In genomic region chr1:222995620-222996306, GRCh38 we compare ENCODE assay signal across 20 cellular contexts.
DNase-seq lines count a peak whose midpoint lies in the region; ATAC-seq, FAIRE-seq and TF ChIP-seq lines count a peak whose summit lies in the region.
"Had no signal": no experiment of that assay in that cellular context is flagged by ENCODE, and none has a peak within 500 bp of the region (broad histone marks: within the 10 kb centered on the region; RNA-seq: fewer than 3 reads in every experiment).

No MANE protein-coding gene starts in this region.

- H3K4me3 ChIP-seq in heart left ventricle (no peak overlapping the region), body of pancreas (no peak overlapping the region), small intestine (ENCODE audit: low read depth in 1 of 2, low read length in 2 of 2) (no peak overlapping the region)
- H3K4me3 ChIP-seq: ascending aorta, HAP-1, tibial nerve had no signal

- no peaks in the 10 kb centered on the region for H3K27me3 ChIP-seq in heart left ventricle
- H3K27me3 ChIP-seq in body of pancreas = no peaks in the 10 kb centered on the region
- H3K27me3 ChIP-seq in small intestine (ENCODE audit: control insufficient read depth in 2 of 2, insufficient read depth in 2 of 2, low read length in 2 of 2) = no peaks in the 10 kb centered on the region
- H3K27me3 ChIP-seq: ascending aorta, tibial nerve had no signal

- peaks cover 0 to 34% (median 6%) of the 10 kb centered on the region in 9 donors for H3K36me3 ChIP-seq in heart left ventricle
- no peaks in the 10 kb centered on the region for H3K36me3 ChIP-seq in body of pancreas (replicated peaks in 1 of 2; ENCODE audit: insufficient read depth in 1 of 2, low read depth in 2 of 2)
- H3K36me3 ChIP-seq in small intestine (ENCODE audit: control insufficient read depth in 2 of 2, insufficient read depth in 2 of 2, low read length in 2 of 2) = no peaks in the 10 kb centered on the region
- H3K36me3 ChIP-seq: HAP-1 had no signal

- H3K9me3 ChIP-seq in heart left ventricle (no peaks in the 10 kb centered on the region), body of pancreas (no peaks in the 10 kb centered on the region), small intestine (ENCODE audit: control insufficient read depth, low read depth) (no peaks in the 10 kb centered on the region)
- H3K9me3 ChIP-seq: ascending aorta, HAP-1, tibial nerve had no signal

- FAIRE-seq in small intestine (lab: Jason Lieb, UNC) = no peak
- FAIRE-seq: endometrium had no signal

- ATAC-seq in heart left ventricle = no peak
- ATAC-seq in left ventricle myocardium superior = no peak
- ATAC-seq in HG03159 (IDR thresholded peaks at IDR 0.05; ENCODE audit: unreplicated experiment) = peak; percentile 66
- peak; percentile 53 for ATAC-seq in body of pancreas
- ATAC-seq in HG02870 (IDR thresholded peaks at IDR 0.05; ENCODE audit: unreplicated experiment) = no peak
- ATAC-seq: activated CD4-positive, CD25-positive, alpha-beta regulatory T cell treated with anti-CD3 and anti-CD28 coated beads, Interleukin-2, amount 50 U/mL, for 24 hours; left colon; stimulated activated memory B cell treated with anti-CD40 and anti-IgM and Interleukin-4, amounts not matched to agents 10 μg/mL and 1 μg/mL and 100 μg/mL, for 72 hours; T-helper 17 cell had no signal

- intact Hi-C loops in heart left ventricle (cut with DNase I) (loop anchor here in 2 of 10 donors (5.0 to 10.0 kb wide), 2 partner anchors 82 to 181 kb away; partner anchors contain the start of gene DISP1 (in 1 of the 2)), left ventricle myocardium superior (cut with micrococcal nuclease) (no loop called here), body of pancreas (cut with DNase I) (no loop called here)

- WGBS in heart left ventricle, 4 donors = 67 to 74% (median 68%) methylated on average over 5 of the region's 5 CpGs
- 34 to 37% methylated on average over 5 of the region's 5 CpGs for WGBS in body of pancreas, 2 donors
- WGBS in small intestine, 3 donors = 63 to 77% (median 66%) methylated on average over 5 of the region's 5 CpGs

- peaks cover 5 to 35% (median 24%) of the 10 kb centered on the region in 12 donors for H3K4me1 ChIP-seq in heart left ventricle
- peaks cover 23% of the 10 kb centered on the region for H3K4me1 ChIP-seq in body of pancreas
- H3K4me1 ChIP-seq in small intestine (ENCODE audit: control insufficient read depth in 2 of 2, insufficient read depth in 1 of 2, low read depth in 1 of 2, low read length in 1 of 2) = peaks cover 0 to 4% of the 10 kb centered on the region in 2 donors
- H3K4me1 ChIP-seq: parathyroid adenoma had no signal

- TF ChIP-seq CTCF in heart left ventricle (IDR thresholded peaks at IDR 0.05) (no peak), body of pancreas (IDR thresholded peaks at IDR 0.05) (no peak)

- H3K27ac ChIP-seq in heart left ventricle = peak overlapping the region in 7 of 12 donors; percentile 1 to 60 (median 39)
- H3K27ac ChIP-seq in body of pancreas = peak overlapping the region in 1 of 4 donors; percentile 44
- no peak overlapping the region for H3K27ac ChIP-seq in small intestine (ENCODE audit: low read depth in 1 of 2, low read length in 1 of 2)
- H3K27ac ChIP-seq: ascending aorta, C4-2B, parathyroid adenoma had no signal

- DNase-seq in heart left ventricle (no peak), left ventricle myocardium superior (no peak), body of pancreas (no peak), NCI-H128 (lab: John Stamatoyannopoulos, UW; ENCODE audit: unreplicated experiment) (no peak), HUDEP-2 (lab: John Stamatoyannopoulos, UW; ENCODE audit: unreplicated experiment in 76 of 76) (no peak), small intestine (no peak)
- DNase-seq: DMS79, left colon, Right ventricle myocardium superior, T-helper 17 cell had no signal

- no peak for TF ChIP-seq POLR2A in heart left ventricle (IDR thresholded peaks at IDR 0.05)
- no peak for TF ChIP-seq POLR2A in body of pancreas (IDR thresholded peaks at IDR 0.05)

Comparison
In these comparisons a context has a peak if more than half of its experiments do, and no peak if none do; other contexts are left out.
1. ATAC-seq: peak in HG03159 (single experiment) and body of pancreas (single experiment); none in heart left ventricle (0 of 4), left ventricle myocardium superior (single experiment) and HG02870 (single experiment).
2. H3K27ac ChIP-seq: peak in heart left ventricle (7 of 12); none in small intestine (0 of 2).